ENCODE assay signal across 1 cellular context in the genomic region with DNA sequence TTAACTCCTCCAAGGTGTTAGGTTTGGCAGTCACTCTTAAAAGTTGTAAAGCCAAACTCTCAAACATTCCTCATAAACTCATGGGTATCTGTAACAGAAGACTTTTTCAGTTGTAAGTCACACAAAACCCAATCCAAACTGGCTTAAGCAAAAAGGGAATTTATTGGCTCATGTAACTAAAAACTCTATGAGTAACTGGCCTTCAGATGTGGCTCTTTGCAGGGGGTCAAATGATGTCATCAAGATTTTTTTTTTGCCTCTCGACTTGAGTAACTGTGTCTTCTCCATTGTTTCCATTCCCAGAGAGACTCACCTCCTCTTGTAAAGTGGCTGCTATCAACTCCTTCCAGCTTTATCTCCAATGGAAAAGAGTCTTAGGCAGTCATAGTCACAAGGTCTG.
A peak's percentile ranks its signal among the peaks of the same experiment; 100 is the strongest.
TF ChIP-seq lines count a peak whose summit lies in the region.

No MANE protein-coding gene starts in this region.

TF ChIP-seq in HEK293, 187 proteins besides CTCF, POLR2A, EP300 and RAD21 (continued from another document):
- TF ChIP-seq, protein P1, sequence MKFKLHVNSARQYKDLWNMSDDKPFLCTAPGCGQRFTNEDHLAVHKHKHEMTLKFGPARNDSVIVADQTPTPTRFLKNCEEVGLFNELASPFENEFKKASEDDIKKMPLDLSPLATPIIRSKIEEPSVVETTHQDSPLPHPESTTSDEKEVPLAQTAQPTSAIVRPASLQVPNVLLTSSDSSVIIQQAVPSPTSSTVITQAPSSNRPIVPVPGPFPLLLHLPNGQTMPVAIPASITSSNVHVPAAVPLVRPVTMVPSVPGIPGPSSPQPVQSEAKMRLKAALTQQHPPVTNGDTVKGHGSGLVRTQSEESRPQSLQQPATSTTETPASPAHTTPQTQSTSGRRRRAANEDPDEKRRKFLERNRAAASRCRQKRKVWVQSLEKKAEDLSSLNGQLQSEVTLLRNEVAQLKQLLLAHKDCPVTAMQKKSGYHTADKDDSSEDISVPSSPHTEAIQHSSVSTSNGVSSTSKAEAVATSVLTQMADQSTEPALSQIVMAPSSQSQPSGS (tag by site-specific recombination; IDR thresholded peaks at IDR 0.05; ENCODE audit: low read depth): peak; percentile 87
- peak; percentile 62 for TF ChIP-seq ZNF629 (tag by site-specific recombination; IDR thresholded peaks at IDR 0.05)
- 0 out of 2 replicates have a peak, but pooled peaks have one; percentile 32 for TF ChIP-seq ZFP37 (tag by site-specific recombination; IDR thresholded peaks at IDR 0.05)
- peak; percentile 93 for TF ChIP-seq GLIS1 (tag by site-specific recombination; IDR thresholded peaks at IDR 0.05)
TF ChIP-seq in HEK293: peak in this region for 10.
